Comparison of ENCODE assay signal across 8 cellular contexts in genomic region chr11:94973099-94973968, GRCh38. TPM values are rescaled to one million over a fixed set of nuclear protein-coding genes. Genes with fewer than 3 reads are reported as not detected.
DNase-seq lines count a peak whose midpoint lies in the region; ATAC-seq, FAIRE-seq and TF ChIP-seq lines count a peak whose summit lies in the region.

CWC15 (minus strand) TSS chr11:94973556; CDS start chr11:94972185, 1,371 bp downstream.
KDM4D (plus strand) TSS chr11:94973709; CDS start chr11:94997373, 23,664 bp downstream.

- H3K9me3 ChIP-seq in keratinocyte (ENCODE audit: control insufficient read depth, low read depth, low read length): no peaks in the 10 kb centered on the region

- peak within 1 kb of the TSS; percentile 91 to 97 (median 91) for H3K4me3 ChIP-seq in keratinocyte (ENCODE audit: control insufficient read depth in 2 of 3, extremely low read depth in 1 of 3, insufficient read depth in 2 of 3, low read depth in 1 of 3, low read length in 3 of 3)

- no peaks in the 10 kb centered on the region for H3K27me3 ChIP-seq in keratinocyte (ENCODE audit: control insufficient read depth, extremely low read depth, insufficient read depth, low read length)

- peak; percentile 92 for TF ChIP-seq POLR2A in GM19099 (IDR thresholded peaks at IDR 0.05; ENCODE audit: extremely low read depth, insufficient read length, low read depth)

- peaks cover 18% of the 10 kb centered on the region for H3K79me2 ChIP-seq in keratinocyte (ENCODE audit: control insufficient read depth, insufficient read depth, low read length)

- DNase-seq in AML-193 (lab: John Stamatoyannopoulos, UW): peak; percentile 86 to 91
- DNase-seq in NCI-H446 treated with DMSO at 0.1 percent for 48 hours (lab: John Stamatoyannopoulos, UW): peak; percentile 90
- DNase-seq in activated CD4-positive, CD25-positive, alpha-beta regulatory T cell treated with anti-CD3 and anti-CD28 coated beads, Interleukin-2, amount 50 U/mL, for 72 hours: peak; percentile 91
- DNase-seq in cerebellum (ENCODE audit: low spot score): peak; percentile 96
- DNase-seq in keratinocyte (ENCODE audit: low read depth, low spot score): peak; percentile 23
- DNase-seq in stimulated activated CD4-positive, alpha-beta T cell treated with anti-CD3 and anti-CD28 coated beads, Interleukin-12 subunit alpha, Interleukin-12 subunit beta, amount 100 ng/mL, for 48 hours (ENCODE audit: low read depth in 2 of 3, low spot score in 1 of 3): peak; percentile 86 to 88 (median 86)

- peak; percentile 100 for ATAC-seq in HG03378 (IDR thresholded peaks at IDR 0.05; ENCODE audit: unreplicated experiment)

- peaks cover 5 to 11% of the 10 kb centered on the region in 2 experiments for H3K36me3 ChIP-seq in keratinocyte (ENCODE audit: control insufficient read depth in 2 of 2, extremely low read depth in 1 of 2, insufficient read depth in 2 of 2, low read length in 2 of 2)

- peak; percentile 76 for FAIRE-seq in keratinocyte (lab: Jason Lieb, UNC)

- peak within 1 kb of the TSS; percentile 85 for H3K27ac ChIP-seq in keratinocyte (ENCODE audit: control insufficient read depth, insufficient read depth, low read length)

- H3K4me1 ChIP-seq in keratinocyte (ENCODE audit: control insufficient read depth, extremely low read depth, insufficient read depth, low read length): peaks cover 5% of the 10 kb centered on the region

- H4K20me1 ChIP-seq in keratinocyte (ENCODE audit: control insufficient read depth, extremely low read depth, insufficient read depth, low read length): no peaks in the 10 kb centered on the region

- H3K9ac ChIP-seq in keratinocyte (ENCODE audit: control insufficient read depth, extremely low read depth, insufficient read depth, low read length): peak within 1 kb of the TSS; percentile 93

- no peaks in the 10 kb centered on the region for H3K9me1 ChIP-seq in keratinocyte (ENCODE audit: control insufficient read depth, extremely low read depth, insufficient read depth, low read length)

- H3K4me2 ChIP-seq in keratinocyte (ENCODE audit: control insufficient read depth, extremely low read depth, insufficient read depth, low read depth, low read length): peak within 1 kb of the TSS; percentile 83

- no peak for TF ChIP-seq CTCF in keratinocyte (optimal IDR thresholded peaks at IDR 0.05 in 1 of 3, IDR thresholded peaks at IDR 0.05 in 1 of 3, conservative IDR thresholded peaks at IDR 0.05 in 1 of 3; ENCODE audit: extremely low read depth in 1 of 3, insufficient read depth in 2 of 3, low read length in 3 of 3)

- dilution Hi-C loops in keratinocyte (cut with MboI; ENCODE audit: extremely low pct_ligation_motif_present, low sequenced_read_pairs): no loop called here

- H2AFZ ChIP-seq in keratinocyte (ENCODE audit: control insufficient read depth, low read length): peak within 1 kb of the TSS; percentile 99

RNA-seq across cellular contexts. Expression of gene CWC15, which starts in this region (rescaled TPM):
- total RNA-seq in cerebellum: 44.7 TPM
- 29.8 to 56.3 TPM (median 35.3 TPM) in 3 replicates for polyA plus RNA-seq in keratinocyte
- 80.3 TPM for polyA plus RNA-seq in keratinocyte (2011; ENCODE audit: low read depth)
- 29.5 and 40.1 TPM in 2 replicates for polyA plus RNA-seq in keratinocyte (2011; cell fraction: cytosol; rRNA removed)
- 17.1 and 30.3 TPM in 2 replicates for polyA plus RNA-seq in keratinocyte (2011; cell fraction: nucleus; rRNA removed)
- polyA plus RNA-seq in keratinocyte (2012; ENCODE audit: low replicate concordance): 51.5 and 57.5 TPM in 2 replicates
- polyA minus RNA-seq in keratinocyte: 1.2 to 10.9 TPM (median 7.0 TPM) in 3 replicates
- polyA minus RNA-seq in keratinocyte (2011; cell fraction: cytosol; rRNA and poly(A)+ RNA removed): 15.0 TPM
- polyA minus RNA-seq in keratinocyte (2011; cell fraction: nucleus; rRNA and poly(A)+ RNA removed): 4.5 and 6.8 TPM in 2 replicates

RNA-seq across cellular contexts. Expression of gene KDM4D, which starts in this region (rescaled TPM):
- total RNA-seq in cerebellum: 1.8 TPM
- 0.48 to 1.2 TPM (median 1.1 TPM) in 3 replicates for polyA plus RNA-seq in keratinocyte
- polyA plus RNA-seq in keratinocyte (2011; ENCODE audit: low read depth): 0.17 TPM
- 0.90 and 1.0 TPM in 2 replicates for polyA plus RNA-seq in keratinocyte (2011; cell fraction: cytosol; rRNA removed)
- polyA plus RNA-seq in keratinocyte (2011; cell fraction: nucleus; rRNA removed): 1.5 and 1.8 TPM in 2 replicates
- 0.69 and 0.77 TPM in 2 replicates for polyA plus RNA-seq in keratinocyte (2012; ENCODE audit: low replicate concordance)
- polyA minus RNA-seq in keratinocyte: 0.73 to 1.6 TPM (median 1.1 TPM) in 3 replicates
- 3.3 TPM for polyA minus RNA-seq in keratinocyte (2011; cell fraction: cytosol; rRNA and poly(A)+ RNA removed)
- polyA minus RNA-seq in keratinocyte (2011; cell fraction: nucleus; rRNA and poly(A)+ RNA removed): 1.4 and 1.9 TPM in 2 replicates

Comparison
In these comparisons a context has a peak if more than half of its experiments do, and no peak if none do; other contexts are left out.
1. Peak in every context shown above with its lines: DNase-seq, ATAC-seq, H3K4me3 ChIP-seq and H3K27ac ChIP-seq.
2. DNase-seq: peak in every context shown above with its lines; median percentile 96 in cerebellum; 91 in activated CD4-positive, CD25-positive, alpha-beta regulatory T cell treated with anti-CD3 and anti-CD28 coated beads, Interleukin-2, amount 50 U/mL, for 72 hours; 90 in NCI-H446 treated with DMSO at 0.1 percent for 48 hours; 88 in AML-193; 86 in stimulated activated CD4-positive, alpha-beta T cell treated with anti-CD3 and anti-CD28 coated beads, Interleukin-12 subunit alpha, Interleukin-12 subunit beta, amount 100 ng/mL, for 48 hours; 23 in keratinocyte.